ENCODE assay signal across 8 cellular contexts in genomic region chr12:46977976-46978375, GRCh38.
"Had no signal": no experiment of that assay in that cellular context is flagged by ENCODE, and none has a peak within 500 bp of the region (broad histone marks: within the 10 kb centered on the region; RNA-seq: fewer than 3 reads in every experiment).

No MANE protein-coding gene starts in this region.

- H3K9ac ChIP-seq: KMS-11 had no signal

- ATAC-seq: GM23338, HepG2 had no signal

- DNase-seq: H9, HCEC 1CT, HFFc6, KBM-7 had no signal

- H3K4me2 ChIP-seq: GM23338, KMS-11 had no signal

- H3K4me3 ChIP-seq: GM23338 had no signal

- H2AFZ ChIP-seq: GM23338 had no signal

- H3K27ac ChIP-seq: HL-60, KMS-11 had no signal
